ENCODE assay signal across 10 cellular contexts in the genomic region with DNA sequence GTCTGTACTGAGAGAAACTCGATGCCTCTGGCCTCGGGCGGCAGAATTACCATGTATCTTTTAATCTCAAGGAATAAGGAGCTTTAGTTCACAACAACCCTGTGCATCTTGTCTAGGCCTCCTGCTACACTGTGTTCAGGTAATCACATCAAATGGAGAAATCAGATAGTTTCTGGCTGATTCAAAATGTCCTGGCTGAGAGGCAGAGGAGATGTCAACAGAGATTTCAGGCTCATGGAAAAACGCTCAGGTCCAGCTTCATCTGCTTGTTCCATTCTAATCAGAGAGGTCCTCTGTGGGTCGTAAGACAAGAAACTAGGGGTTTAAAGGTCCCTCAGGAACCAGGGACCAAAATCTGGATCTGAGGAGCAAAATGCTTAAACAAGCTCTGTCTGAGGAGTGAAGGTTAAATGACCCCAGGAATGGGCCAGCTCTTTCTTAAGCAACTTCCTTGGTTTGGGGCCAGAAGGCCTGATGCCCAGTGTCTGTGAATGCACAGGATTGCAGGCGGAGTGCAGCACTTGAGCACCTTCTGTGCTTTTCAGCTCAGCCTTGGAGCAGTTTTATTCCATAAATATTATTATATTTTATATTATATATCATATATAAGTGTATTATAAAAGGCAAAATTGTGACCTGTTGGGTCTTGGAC.
DNase-seq lines count a peak whose midpoint lies in the region; ATAC-seq and TF ChIP-seq lines count a peak whose summit lies in the region.
"Had no signal": no experiment of that assay in that cellular context is flagged by ENCODE, and none has a peak within 500 bp of the region (broad histone marks: within the 10 kb centered on the region; RNA-seq: fewer than 3 reads in every experiment).

No MANE protein-coding gene starts in this region.

- no TSS peak for BruUV-seq in mammary epithelial cell (replicated peaks; lab: Mats Ljungman, UMichigan)

- CTCF ChIA-PET in mammary epithelial cell (lab: Charles Lee; ENCODE audit: low non-redundant PET) = interaction anchor here (0.6 kb wide), 1 partner anchor 18 kb away, joined by 3 read pairs; no protein-coding TSS in a partner anchor

- H4K20me1 ChIP-seq in mammary epithelial cell (ENCODE audit: insufficient read depth, low read length) = no peaks in the 10 kb centered on the region
- H4K20me1 ChIP-seq in hepatocyte (ENCODE audit: insufficient read depth, poor library complexity, severe bottlenecking) = no peaks in the 10 kb centered on the region

- H3K27ac ChIP-seq in mammary epithelial cell (ENCODE audit: insufficient read depth, low read depth, low read length) (no peak overlapping the region), hepatocyte (no peak overlapping the region), stomach (no peak overlapping the region)

- H3K79me2 ChIP-seq in mammary epithelial cell (ENCODE audit: insufficient read depth, low read length) (no peaks in the 10 kb centered on the region), hepatocyte (no peaks in the 10 kb centered on the region)

- H3K4me3 ChIP-seq in mammary epithelial cell (replicated peaks in 1 of 3; ENCODE audit: insufficient read depth in 1 of 3, low read depth in 2 of 3, low read length in 3 of 3) (no peak overlapping the region), hepatocyte (no peak overlapping the region), stomach (no peak overlapping the region)

- ATAC-seq in SK-N-SH treated with all-trans-retinoic acid at 6 μM for 48 hours = no peak

- H3K27me3 ChIP-seq in mammary epithelial cell (ENCODE audit: insufficient read depth, low read length) (no peaks in the 10 kb centered on the region), hepatocyte (no peaks in the 10 kb centered on the region), stomach (no peaks in the 10 kb centered on the region)

- no peak for TF ChIP-seq EP300 in stomach (IDR thresholded peaks at IDR 0.05)

- H2AFZ ChIP-seq in mammary epithelial cell (ENCODE audit: low read depth, low read length) (peak overlapping the region; percentile 10), hepatocyte (no peak overlapping the region)

- in situ Hi-C loops in mammary epithelial cell (cut with MboI; ENCODE audit: low sequenced_read_pairs in 2 of 2) = no loop called here

- H3K9ac ChIP-seq in mammary epithelial cell (ENCODE audit: insufficient read depth, low read length) = no peak overlapping the region

- H3K9me2 ChIP-seq in hepatocyte (replicated peaks; ENCODE audit: insufficient read depth) = no peaks in the 10 kb centered on the region

- DNase-seq in GOT3 (lab: John Stamatoyannopoulos, UW) (peak; percentile 60), mammary epithelial cell (no peak), hepatocyte (ENCODE audit: low spot score) (peak; percentile 20), stomach (peak; percentile 31), NCI-H1048 (lab: John Stamatoyannopoulos, UW) (no peak), NCI-H2171 treated with DMSO at 0.1 percent for 48 hours (lab: John Stamatoyannopoulos, UW) (no peak)
- DNase-seq in stimulated activated CD4-positive, alpha-beta T cell treated with anti-CD3 and anti-CD28 coated beads, Interleukin-2, amount 100 ng/mL, for 48 hours = no peak
- DNase-seq: Calu3, NCI-H524 had no signal

- H3K9me3 ChIP-seq in mammary epithelial cell (replicated peaks; ENCODE audit: insufficient read depth, low read length) = no peaks in the 10 kb centered on the region
- H3K9me3 ChIP-seq in hepatocyte (ENCODE audit: low read depth) = no peaks in the 10 kb centered on the region
- no peaks in the 10 kb centered on the region for H3K9me3 ChIP-seq in stomach

- no peak for TF ChIP-seq CTCF in mammary epithelial cell (conservative IDR thresholded peaks at IDR 0.05 in 1 of 2, IDR thresholded peaks at IDR 0.05 in 1 of 2; ENCODE audit: extremely low read depth in 1 of 2, insufficient read depth in 1 of 2, low read depth in 1 of 2, low read length in 2 of 2)
- TF ChIP-seq CTCF in hepatocyte (IDR thresholded peaks at IDR 0.05; ENCODE audit: poor library complexity) = no peak
- TF ChIP-seq CTCF in stomach (IDR thresholded peaks at IDR 0.05) = no peak

- H3K36me3 ChIP-seq in mammary epithelial cell (ENCODE audit: insufficient read depth, low read length) (no peaks in the 10 kb centered on the region), hepatocyte (replicated peaks; ENCODE audit: insufficient read depth, low read depth) (no peaks in the 10 kb centered on the region), stomach (no peaks in the 10 kb centered on the region)

- dilution Hi-C loops in mammary epithelial cell (cut with HindIII; ENCODE audit: low sequenced_read_pairs) = no loop called here

- WGBS in mammary epithelial cell (ENCODE audit: low coverage, missing lambda C conversion rate) = 86% methylated on average over 6 of the region's 6 CpGs
- WGBS in hepatocyte (ENCODE audit: low lambda C conversion rate, missing lambda C conversion rate) = 76% methylated on average over 6 of the region's 6 CpGs
- WGBS in stomach, 5 donors = 72 to 82% (median 79%) methylated on average over 6 of the region's 6 CpGs

- H3K4me2 ChIP-seq in mammary epithelial cell (ENCODE audit: insufficient read depth, low read depth, low read length) (no peak overlapping the region), hepatocyte (no peak overlapping the region)

- peaks cover 56% of the 10 kb centered on the region for H3K4me1 ChIP-seq in mammary epithelial cell (ENCODE audit: insufficient read depth, low read length)
- peaks cover 20% of the 10 kb centered on the region for H3K4me1 ChIP-seq in hepatocyte (ENCODE audit: insufficient read depth)
- peaks cover 0 to 6% (median 1%) of the 10 kb centered on the region in 4 donors for H3K4me1 ChIP-seq in stomach

- intact Hi-C loops in mammary epithelial cell (cut with micrococcal nuclease) (loop anchor here (1.0 to 10.0 kb wide), 2 partner anchors 170 to 275 kb away; a partner anchor contains a TSS), stomach (cut with DNase I; ENCODE audit: low total_unique reads) (no loop called here)

- no peak for TF ChIP-seq POLR2A in stomach (IDR thresholded peaks at IDR 0.05)

TF ChIP-seq in SK-N-SH treated with all-trans-retinoic acid at 6 μM for 48 hours, 23 proteins besides CTCF, POLR2A, EP300 and RAD21 (continues in another document):
- TF ChIP-seq ISL1 (CRISPR knock-in tag; IDR thresholded peaks at IDR 0.05) (no peak), ZC3H10 (CRISPR knock-in tag; IDR thresholded peaks at IDR 0.05) (no peak), ZFP3 (CRISPR knock-in tag; IDR thresholded peaks at IDR 0.05) (no peak), ZNF565 (CRISPR knock-in tag; conservative IDR thresholded peaks at IDR 0.05; ENCODE audit: low read depth) (no peak), GLIS3 (CRISPR knock-in tag; IDR thresholded peaks at IDR 0.05) (no peak)
- TF ChIP-seq, protein P1, sequence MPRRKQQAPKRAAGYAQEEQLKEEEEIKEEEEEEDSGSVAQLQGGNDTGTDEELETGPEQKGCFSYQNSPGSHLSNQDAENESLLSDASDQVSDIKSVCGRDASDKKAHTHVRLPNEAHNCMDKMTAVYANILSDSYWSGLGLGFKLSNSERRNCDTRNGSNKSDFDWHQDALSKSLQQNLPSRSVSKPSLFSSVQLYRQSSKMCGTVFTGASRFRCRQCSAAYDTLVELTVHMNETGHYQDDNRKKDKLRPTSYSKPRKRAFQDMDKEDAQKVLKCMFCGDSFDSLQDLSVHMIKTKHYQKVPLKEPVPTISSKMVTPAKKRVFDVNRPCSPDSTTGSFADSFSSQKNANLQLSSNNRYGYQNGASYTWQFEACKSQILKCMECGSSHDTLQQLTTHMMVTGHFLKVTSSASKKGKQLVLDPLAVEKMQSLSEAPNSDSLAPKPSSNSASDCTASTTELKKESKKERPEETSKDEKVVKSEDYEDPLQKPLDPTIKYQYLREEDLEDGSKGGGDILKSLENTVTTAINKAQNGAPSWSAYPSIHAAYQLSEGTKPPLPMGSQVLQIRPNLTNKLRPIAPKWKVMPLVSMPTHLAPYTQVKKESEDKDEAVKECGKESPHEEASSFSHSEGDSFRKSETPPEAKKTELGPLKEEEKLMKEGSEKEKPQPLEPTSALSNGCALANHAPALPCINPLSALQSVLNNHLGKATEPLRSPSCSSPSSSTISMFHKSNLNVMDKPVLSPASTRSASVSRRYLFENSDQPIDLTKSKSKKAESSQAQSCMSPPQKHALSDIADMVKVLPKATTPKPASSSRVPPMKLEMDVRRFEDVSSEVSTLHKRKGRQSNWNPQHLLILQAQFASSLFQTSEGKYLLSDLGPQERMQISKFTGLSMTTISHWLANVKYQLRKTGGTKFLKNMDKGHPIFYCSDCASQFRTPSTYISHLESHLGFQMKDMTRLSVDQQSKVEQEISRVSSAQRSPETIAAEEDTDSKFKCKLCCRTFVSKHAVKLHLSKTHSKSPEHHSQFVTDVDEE (CRISPR knock-in tag; IDR thresholded peaks at IDR 0.05) = no peak
- TF ChIP-seq, protein P2, sequence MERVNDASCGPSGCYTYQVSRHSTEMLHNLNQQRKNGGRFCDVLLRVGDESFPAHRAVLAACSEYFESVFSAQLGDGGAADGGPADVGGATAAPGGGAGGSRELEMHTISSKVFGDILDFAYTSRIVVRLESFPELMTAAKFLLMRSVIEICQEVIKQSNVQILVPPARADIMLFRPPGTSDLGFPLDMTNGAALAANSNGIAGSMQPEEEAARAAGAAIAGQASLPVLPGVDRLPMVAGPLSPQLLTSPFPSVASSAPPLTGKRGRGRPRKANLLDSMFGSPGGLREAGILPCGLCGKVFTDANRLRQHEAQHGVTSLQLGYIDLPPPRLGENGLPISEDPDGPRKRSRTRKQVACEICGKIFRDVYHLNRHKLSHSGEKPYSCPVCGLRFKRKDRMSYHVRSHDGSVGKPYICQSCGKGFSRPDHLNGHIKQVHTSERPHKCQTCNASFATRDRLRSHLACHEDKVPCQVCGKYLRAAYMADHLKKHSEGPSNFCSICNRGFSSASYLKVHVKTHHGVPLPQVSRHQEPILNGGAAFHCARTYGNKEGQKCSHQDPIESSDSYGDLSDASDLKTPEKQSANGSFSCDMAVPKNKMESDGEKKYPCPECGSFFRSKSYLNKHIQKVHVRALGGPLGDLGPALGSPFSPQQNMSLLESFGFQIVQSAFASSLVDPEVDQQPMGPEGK (CRISPR knock-in tag; IDR thresholded peaks at IDR 0.05; ENCODE audit: borderline replicate concordance) = no peak
- TF ChIP-seq, protein P3, sequence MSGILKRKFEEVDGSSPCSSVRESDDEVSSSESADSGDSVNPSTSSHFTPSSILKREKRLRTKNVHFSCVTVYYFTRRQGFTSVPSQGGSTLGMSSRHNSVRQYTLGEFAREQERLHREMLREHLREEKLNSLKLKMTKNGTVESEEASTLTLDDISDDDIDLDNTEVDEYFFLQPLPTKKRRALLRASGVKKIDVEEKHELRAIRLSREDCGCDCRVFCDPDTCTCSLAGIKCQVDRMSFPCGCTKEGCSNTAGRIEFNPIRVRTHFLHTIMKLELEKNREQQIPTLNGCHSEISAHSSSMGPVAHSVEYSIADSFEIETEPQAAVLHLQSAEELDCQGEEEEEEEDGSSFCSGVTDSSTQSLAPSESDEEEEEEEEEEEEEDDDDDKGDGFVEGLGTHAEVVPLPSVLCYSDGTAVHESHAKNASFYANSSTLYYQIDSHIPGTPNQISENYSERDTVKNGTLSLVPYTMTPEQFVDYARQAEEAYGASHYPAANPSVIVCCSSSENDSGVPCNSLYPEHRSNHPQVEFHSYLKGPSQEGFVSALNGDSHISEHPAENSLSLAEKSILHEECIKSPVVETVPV (CRISPR knock-in tag; IDR thresholded peaks at IDR 0.05) = no peak

Comparison
In these comparisons a context has a peak if more than half of its experiments do, and no peak if none do; other contexts are left out.
1. DNase-seq: peak in GOT3 (single experiment), hepatocyte (single experiment) and stomach (single experiment); none in mammary epithelial cell (single experiment), NCI-H1048 (single experiment), stimulated activated CD4-positive, alpha-beta T cell treated with anti-CD3 and anti-CD28 coated beads, Interleukin-2, amount 100 ng/mL, for 48 hours (0 of 2) and NCI-H2171 treated with DMSO at 0.1 percent for 48 hours (single experiment).